9 cellular contexts compared by ENCODE assay signal in genomic region chr9:76756273-76756650, GRCh38. TPM values are rescaled to one million over a fixed set of nuclear protein-coding genes. Genes with fewer than 3 reads are reported as not detected.
DNase-seq lines count a peak whose midpoint lies in the region; TF ChIP-seq lines count a peak whose summit lies in the region.
"Had no signal": no experiment of that assay in that cellular context is flagged by ENCODE, and none has a peak within 500 bp of the region (broad histone marks: within the 10 kb centered on the region; RNA-seq: fewer than 3 reads in every experiment).

No MANE protein-coding gene starts in this region.

- H3K36me3 Mint-ChIP-seq in brain (no peaks in the 10 kb centered on the region), neural crest cell (ENCODE audit: low read depth) (no peaks in the 10 kb centered on the region)
- no peaks in the 10 kb centered on the region for H3K36me3 Mint-ChIP-seq in activated T-cell treated with anti-CD3 and anti-CD28 coated beads, Interleukin-2, amount 50 U/mL, for 24 hours (ENCODE audit: low read depth)

- no peak overlapping the region for H3K27ac ChIP-seq in left ventricle myocardium inferior (replicated peaks)

- peaks cover 0 to 3% (median 0%) of the 10 kb centered on the region in 5 experiments for H3K9me3 Mint-ChIP-seq in brain
- no peaks in the 10 kb centered on the region for H3K9me3 Mint-ChIP-seq in neural crest cell
- H3K9me3 Mint-ChIP-seq in activated T-cell treated with anti-CD3 and anti-CD28 coated beads, Interleukin-2, amount 50 U/mL, for 24 hours: no peaks in the 10 kb centered on the region

- H3K27ac Mint-ChIP-seq in brain (peak overlapping the region in 3 of 5 experiments; percentile 29 to 80 (median 69)), neural crest cell (ENCODE audit: unreplicated experiment) (no peak overlapping the region)
- no peak overlapping the region for H3K27ac Mint-ChIP-seq in activated T-cell treated with anti-CD3 and anti-CD28 coated beads, Interleukin-2, amount 50 U/mL, for 24 hours

- DNase-seq in DMS79 (lab: John Stamatoyannopoulos, UW) (peak; percentile 5), H7 (peak; percentile 69), NCI-H2081 (lab: John Stamatoyannopoulos, UW) (peak; percentile 69 to 82), neural crest cell (ENCODE audit: low read depth, low spot score) (peak; percentile 20), left ventricle myocardium inferior (no peak)
- no peak for DNase-seq in activated T-cell treated with anti-CD3 and anti-CD28 coated beads, Interleukin-2, amount 50 U/mL, for 24 hours
- no peak for DNase-seq in stimulated activated CD4-positive, alpha-beta T cell treated with anti-CD3 and anti-CD28 coated beads, Interleukin-2, amount 100 ng/mL, for 48 hours

- peak in 1 of 2 experiments; percentile 42 for TF ChIP-seq CTCF in brain (conservative IDR thresholded peaks at IDR 0.05)
- peak; percentile 13 for TF ChIP-seq CTCF in neural crest cell (conservative IDR thresholded peaks at IDR 0.05)
- no peak for TF ChIP-seq CTCF in left ventricle myocardium inferior (IDR thresholded peaks at IDR 0.05; ENCODE audit: borderline replicate concordance)

- no peaks in the 10 kb centered on the region for H3K36me3 ChIP-seq in H7 (replicated peaks; ENCODE audit: control insufficient read depth, insufficient read depth, low read length)
- no peaks in the 10 kb centered on the region for H3K36me3 ChIP-seq in left ventricle myocardium inferior

- H3K4me3 ChIP-seq in H7 (ENCODE audit: insufficient read depth, low read depth, low read length): no peak overlapping the region
- no peak overlapping the region for H3K4me3 ChIP-seq in left ventricle myocardium inferior

- H3K9me3 ChIP-seq in left ventricle myocardium inferior (replicated peaks): no peaks in the 10 kb centered on the region

- intact Hi-C loops in left ventricle myocardium inferior (cut with micrococcal nuclease): no loop called here

- H3K4me1 Mint-ChIP-seq in brain (peaks cover 31% of the 10 kb centered on the region), neural crest cell (peaks cover 5% of the 10 kb centered on the region)
- H3K4me1 Mint-ChIP-seq in activated T-cell treated with anti-CD3 and anti-CD28 coated beads, Interleukin-2, amount 50 U/mL, for 24 hours (ENCODE audit: low read depth): peaks cover 5% of the 10 kb centered on the region

- peaks cover 13% of the 10 kb centered on the region for H3K27me3 Mint-ChIP-seq in brain
- no peaks in the 10 kb centered on the region for H3K27me3 Mint-ChIP-seq in neural crest cell (ENCODE audit: low read depth)
- H3K27me3 Mint-ChIP-seq in activated T-cell treated with anti-CD3 and anti-CD28 coated beads, Interleukin-2, amount 50 U/mL, for 24 hours: no peaks in the 10 kb centered on the region

- peak overlapping the region in 1 of 5 experiments; percentile 32 for H3K4me3 Mint-ChIP-seq in brain
- no peak overlapping the region for H3K4me3 Mint-ChIP-seq in neural crest cell
- H3K4me3 Mint-ChIP-seq in activated T-cell treated with anti-CD3 and anti-CD28 coated beads, Interleukin-2, amount 50 U/mL, for 24 hours: no peak overlapping the region

- no peaks in the 10 kb centered on the region for H3K4me1 ChIP-seq in left ventricle myocardium inferior

- H3K27me3 ChIP-seq in H7 (ENCODE audit: control insufficient read depth, insufficient read depth, low read length) (no peaks in the 10 kb centered on the region), left ventricle myocardium inferior (ENCODE audit: low read depth) (peaks cover 18% of the 10 kb centered on the region)

RNA-seq across cellular contexts. Expression of gene PCA3, which starts 8.0 kb away (rescaled TPM):
- not detected in 2 replicates for total RNA-seq in H7 (2014; rRNA removed; shearing (Covaris generic))
- polyA plus RNA-seq in brain (ENCODE audit: insufficient read depth, low read depth, low replicate concordance): not detected
- total RNA-seq in neural crest cell (not detected in 2 replicates), left ventricle myocardium inferior (not detected)
- total RNA-seq: glomerular endothelial cell had no signal

Comparison
In these comparisons a context has a peak if more than half of its experiments do, and no peak if none do; other contexts are left out.
1. DNase-seq: peak in DMS79 (single experiment), H7 (single experiment), NCI-H2081 (2 of 2) and neural crest cell (single experiment); none in activated T-cell treated with anti-CD3 and anti-CD28 coated beads, Interleukin-2, amount 50 U/mL, for 24 hours (single experiment), stimulated activated CD4-positive, alpha-beta T cell treated with anti-CD3 and anti-CD28 coated beads, Interleukin-2, amount 100 ng/mL, for 48 hours (0 of 2) and left ventricle myocardium inferior (single experiment).
2. H3K27ac Mint-ChIP-seq: peak in brain (3 of 5); none in neural crest cell (single experiment) and activated T-cell treated with anti-CD3 and anti-CD28 coated beads, Interleukin-2, amount 50 U/mL, for 24 hours (single experiment).